ENCODE assay signal across 14 cellular contexts in genomic region chr17:29757788-29758187, GRCh38.
DNase-seq lines count a peak whose midpoint lies in the region; ATAC-seq and TF ChIP-seq lines count a peak whose summit lies in the region.
"Had no signal": no experiment of that assay in that cellular context is flagged by ENCODE, and none has a peak within 500 bp of the region (broad histone marks: within the 10 kb centered on the region; RNA-seq: fewer than 3 reads in every experiment).

No MANE protein-coding gene starts in this region.

- H3K36me3 ChIP-seq in suprapubic skin = peaks cover 7% of the 10 kb centered on the region

- POLR2A ChIA-PET in activated naive CD8-positive, alpha-beta T cell treated with anti-CD3 and anti-CD28 coated beads, Interleukin-2, amount 10 ng/mL, durations not matched to agents 7 days and 5 days (lab: Charles Lee) = no interaction called here

- 90% methylated on average over 4 of the region's 4 CpGs for WGBS in suprapubic skin

- no peaks in the 10 kb centered on the region for H3K9me3 ChIP-seq in suprapubic skin
- H3K9me3 ChIP-seq: left lung had no signal

- H3K4me3 Mint-ChIP-seq in activated T-cell treated with anti-CD3 and anti-CD28 coated beads, Interleukin-2, amount 50 U/mL, for 24 hours = peak overlapping the region; percentile 59
- peak overlapping the region; percentile 84 for H3K4me3 Mint-ChIP-seq in activated naive CD8-positive, alpha-beta T cell treated with anti-CD3 and anti-CD28 coated beads, Interleukin-2, amount 10 ng/mL, durations not matched to agents 7 days and 5 days
- H3K4me3 Mint-ChIP-seq in stimulated activated effector memory CD8-positive, alpha-beta T cell treated with anti-CD3 and anti-CD28 coated beads, Interleukin-12 subunit alpha, Interleukin-12 subunit beta, amount 100 ng/mL, for 72 hours = peak overlapping the region; percentile 93
- H3K4me3 Mint-ChIP-seq: nephron progenitor cell had no signal

- no peaks in the 10 kb centered on the region for H3K9me3 Mint-ChIP-seq in activated T-cell treated with anti-CD3 and anti-CD28 coated beads, Interleukin-2, amount 50 U/mL, for 24 hours
- H3K9me3 Mint-ChIP-seq in activated naive CD8-positive, alpha-beta T cell treated with anti-CD3 and anti-CD28 coated beads, Interleukin-2, amount 10 ng/mL, durations not matched to agents 7 days and 5 days = no peaks in the 10 kb centered on the region
- H3K9me3 Mint-ChIP-seq in stimulated activated effector memory CD8-positive, alpha-beta T cell treated with anti-CD3 and anti-CD28 coated beads, Interleukin-12 subunit alpha, Interleukin-12 subunit beta, amount 100 ng/mL, for 72 hours = no peaks in the 10 kb centered on the region
- H3K9me3 Mint-ChIP-seq: nephron progenitor cell had no signal

- TF ChIP-seq CTCF in suprapubic skin (IDR thresholded peaks at IDR 0.05) = no peak

- H3K27me3 ChIP-seq in suprapubic skin = no peaks in the 10 kb centered on the region
- H3K27me3 ChIP-seq: left lung had no signal

- TF ChIP-seq POLR2A in suprapubic skin (IDR thresholded peaks at IDR 0.05) = no peak

- H3K27ac Mint-ChIP-seq in activated T-cell treated with anti-CD3 and anti-CD28 coated beads, Interleukin-2, amount 50 U/mL, for 24 hours = peak overlapping the region; percentile 85
- peak overlapping the region; percentile 78 for H3K27ac Mint-ChIP-seq in activated naive CD8-positive, alpha-beta T cell treated with anti-CD3 and anti-CD28 coated beads, Interleukin-2, amount 10 ng/mL, durations not matched to agents 7 days and 5 days
- peak overlapping the region; percentile 2 for H3K27ac Mint-ChIP-seq in stimulated activated effector memory CD8-positive, alpha-beta T cell treated with anti-CD3 and anti-CD28 coated beads, Interleukin-12 subunit alpha, Interleukin-12 subunit beta, amount 100 ng/mL, for 72 hours
- H3K27ac Mint-ChIP-seq: nephron progenitor cell had no signal

- H3K36me3 Mint-ChIP-seq in activated T-cell treated with anti-CD3 and anti-CD28 coated beads, Interleukin-2, amount 50 U/mL, for 24 hours (ENCODE audit: low read depth) = peaks cover 57% of the 10 kb centered on the region
- H3K36me3 Mint-ChIP-seq in activated naive CD8-positive, alpha-beta T cell treated with anti-CD3 and anti-CD28 coated beads, Interleukin-2, amount 10 ng/mL, durations not matched to agents 7 days and 5 days = peaks cover 10% of the 10 kb centered on the region
- peaks cover 61% of the 10 kb centered on the region for H3K36me3 Mint-ChIP-seq in stimulated activated effector memory CD8-positive, alpha-beta T cell treated with anti-CD3 and anti-CD28 coated beads, Interleukin-12 subunit alpha, Interleukin-12 subunit beta, amount 100 ng/mL, for 72 hours

- DNase-seq in activated T-cell treated with anti-CD3 and anti-CD28 coated beads, Interleukin-2, amount 50 U/mL, for 24 hours = no peak
- no peak for DNase-seq in activated T-cell treated with anti-CD3 and anti-CD28 coated beads, Interleukin-2, amount 50 U/mL, for 1 hour
- peak; percentile 39 for DNase-seq in Jurkat, Clone E6-1 (ENCODE audit: low read depth, low spot score)
- no peak for DNase-seq in activated naive CD8-positive, alpha-beta T cell treated with anti-CD3 and anti-CD28 coated beads, Interleukin-2, amount 10 ng/mL, durations not matched to agents 7 days and 5 days
- DNase-seq in stimulated activated effector memory CD8-positive, alpha-beta T cell treated with anti-CD3 and anti-CD28 coated beads, Interleukin-12 subunit alpha, Interleukin-12 subunit beta, amount 100 ng/mL, for 72 hours (ENCODE audit: low spot score in 2 of 2) = no peak
- no peak for DNase-seq in substantia nigra (lab: John Stamatoyannopoulos, UW)
- DNase-seq in suprapubic skin (ENCODE audit: low spot score in 2 of 2) = no peak
- DNase-seq in NCI-H1092 (lab: John Stamatoyannopoulos, UW) = no peak
- DNase-seq: left lung; NCI-H2029 treated with DMSO at 0.1 percent for 48 hours; nephron progenitor cell; Right ventricle myocardium superior; stimulated activated naive CD4-positive, alpha-beta T cell treated with Interleukin-2 at 50 U/mL for 16 hours had no signal

- H3K4me1 ChIP-seq in suprapubic skin = peaks cover 20% of the 10 kb centered on the region

- H3K4me1 Mint-ChIP-seq in activated T-cell treated with anti-CD3 and anti-CD28 coated beads, Interleukin-2, amount 50 U/mL, for 24 hours (ENCODE audit: low read depth) = peaks cover 61% of the 10 kb centered on the region
- peaks cover 24% of the 10 kb centered on the region for H3K4me1 Mint-ChIP-seq in activated naive CD8-positive, alpha-beta T cell treated with anti-CD3 and anti-CD28 coated beads, Interleukin-2, amount 10 ng/mL, durations not matched to agents 7 days and 5 days
- peaks cover 20% of the 10 kb centered on the region for H3K4me1 Mint-ChIP-seq in stimulated activated effector memory CD8-positive, alpha-beta T cell treated with anti-CD3 and anti-CD28 coated beads, Interleukin-12 subunit alpha, Interleukin-12 subunit beta, amount 100 ng/mL, for 72 hours

- H3K27ac ChIP-seq in substantia nigra (ENCODE audit: low read depth, low read length, poor library complexity, severe bottlenecking) = no peak overlapping the region
- no peak overlapping the region for H3K27ac ChIP-seq in suprapubic skin

- no peak for ATAC-seq in activated naive CD8-positive, alpha-beta T cell treated with anti-CD3 and anti-CD28 coated beads, Interleukin-2, amount 10 ng/mL, durations not matched to agents 7 days and 5 days (ENCODE audit: low read depth)
- no peak for ATAC-seq in stimulated activated effector memory CD8-positive, alpha-beta T cell treated with anti-CD3 and anti-CD28 coated beads, Interleukin-12 subunit alpha, Interleukin-12 subunit beta, amount 100 ng/mL, for 72 hours
- ATAC-seq: left lung, sciatic nerve had no signal

- H3K4me3 ChIP-seq in Jurkat, Clone E6-1 (ENCODE audit: low read length) = no peak overlapping the region
- no peak overlapping the region for H3K4me3 ChIP-seq in suprapubic skin

- no peak for TF ChIP-seq EP300 in suprapubic skin (IDR thresholded peaks at IDR 0.05)

- no peaks in the 10 kb centered on the region for H3K27me3 Mint-ChIP-seq in activated T-cell treated with anti-CD3 and anti-CD28 coated beads, Interleukin-2, amount 50 U/mL, for 24 hours
- H3K27me3 Mint-ChIP-seq in activated naive CD8-positive, alpha-beta T cell treated with anti-CD3 and anti-CD28 coated beads, Interleukin-2, amount 10 ng/mL, durations not matched to agents 7 days and 5 days = no peaks in the 10 kb centered on the region

Comparison
In these comparisons a context has a peak if more than half of its experiments do, and no peak if none do; other contexts are left out.
1. H3K27ac Mint-ChIP-seq: peak in every context shown above with its lines; median percentile 85 in activated T-cell treated with anti-CD3 and anti-CD28 coated beads, Interleukin-2, amount 50 U/mL, for 24 hours; 78 in activated naive CD8-positive, alpha-beta T cell treated with anti-CD3 and anti-CD28 coated beads, Interleukin-2, amount 10 ng/mL, durations not matched to agents 7 days and 5 days; 2 in stimulated activated effector memory CD8-positive, alpha-beta T cell treated with anti-CD3 and anti-CD28 coated beads, Interleukin-12 subunit alpha, Interleukin-12 subunit beta, amount 100 ng/mL, for 72 hours.